In the genomic region with DNA sequence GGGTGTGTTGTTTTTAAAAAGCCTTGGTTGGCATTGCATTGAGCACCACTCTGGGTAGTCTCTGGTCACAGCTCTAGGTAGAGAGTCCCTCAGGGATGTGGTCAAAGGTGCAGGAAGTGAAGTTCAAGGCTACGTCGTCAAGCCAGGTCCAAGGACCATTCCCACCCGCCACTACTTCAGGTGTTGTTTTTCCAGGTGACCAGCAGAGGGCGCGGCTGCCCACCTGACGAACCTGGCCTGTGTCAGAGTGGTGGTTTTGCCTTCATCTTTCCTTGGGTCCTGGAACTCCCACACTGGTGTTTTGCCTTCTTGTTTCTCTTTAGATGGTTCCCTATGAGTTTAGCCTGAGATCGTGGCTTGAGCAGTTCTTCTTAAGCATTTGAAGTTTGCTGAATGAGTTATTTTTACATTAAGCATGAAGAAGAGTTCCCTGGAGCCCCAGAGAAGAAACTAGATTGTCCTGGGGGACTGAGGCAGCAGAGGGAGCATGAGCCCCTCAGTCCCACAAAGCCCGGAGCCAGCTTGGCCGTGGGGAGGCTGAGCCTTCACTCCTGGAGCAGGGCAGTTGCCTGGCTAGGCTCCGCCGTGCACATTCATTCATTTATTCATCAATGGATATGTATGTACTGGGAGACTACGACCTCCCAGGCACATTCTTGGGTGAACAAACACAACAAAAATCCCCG, we compare ENCODE assay signal across 1 cellular context.
TF ChIP-seq lines count a peak whose summit lies in the region.

No MANE protein-coding gene starts in this region.

TF ChIP-seq in HepG2, 621 proteins besides CTCF, POLR2A, EP300 and RAD21 (continued from another document and continues in another):
- TF ChIP-seq ZNF331 (CRISPR knock-in tag; IDR thresholded peaks at IDR 0.05): 0 out of 2 replicates have a peak, but pooled peaks have one; percentile 46
- TF ChIP-seq TEAD3 (CRISPR knock-in tag; optimal IDR thresholded peaks at IDR 0.05; ENCODE audit: borderline replicate concordance): no peak
- TF ChIP-seq ZNF569 (CRISPR knock-in tag; IDR thresholded peaks at IDR 0.05; ENCODE audit: borderline replicate concordance): no peak
- TF ChIP-seq ZNF430 (CRISPR knock-in tag; IDR thresholded peaks at IDR 0.05): 0 out of 2 replicates have a peak, but pooled peaks have one; percentile 27
- peak; percentile 54; the same call in 1 of the 2 replicates for TF ChIP-seq TARDBP (CRISPR knock-in tag; IDR thresholded peaks at IDR 0.05)
- TF ChIP-seq ZNF816 (CRISPR knock-in tag; IDR thresholded peaks at IDR 0.05; ENCODE audit: borderline replicate concordance): no peak
- TF ChIP-seq RELA (CRISPR knock-in tag; IDR thresholded peaks at IDR 0.05): no peak
- TF ChIP-seq MTA1 (CRISPR knock-in tag; IDR thresholded peaks at IDR 0.05; ENCODE audit: borderline replicate concordance): no peak
- TF ChIP-seq, protein P1, sequence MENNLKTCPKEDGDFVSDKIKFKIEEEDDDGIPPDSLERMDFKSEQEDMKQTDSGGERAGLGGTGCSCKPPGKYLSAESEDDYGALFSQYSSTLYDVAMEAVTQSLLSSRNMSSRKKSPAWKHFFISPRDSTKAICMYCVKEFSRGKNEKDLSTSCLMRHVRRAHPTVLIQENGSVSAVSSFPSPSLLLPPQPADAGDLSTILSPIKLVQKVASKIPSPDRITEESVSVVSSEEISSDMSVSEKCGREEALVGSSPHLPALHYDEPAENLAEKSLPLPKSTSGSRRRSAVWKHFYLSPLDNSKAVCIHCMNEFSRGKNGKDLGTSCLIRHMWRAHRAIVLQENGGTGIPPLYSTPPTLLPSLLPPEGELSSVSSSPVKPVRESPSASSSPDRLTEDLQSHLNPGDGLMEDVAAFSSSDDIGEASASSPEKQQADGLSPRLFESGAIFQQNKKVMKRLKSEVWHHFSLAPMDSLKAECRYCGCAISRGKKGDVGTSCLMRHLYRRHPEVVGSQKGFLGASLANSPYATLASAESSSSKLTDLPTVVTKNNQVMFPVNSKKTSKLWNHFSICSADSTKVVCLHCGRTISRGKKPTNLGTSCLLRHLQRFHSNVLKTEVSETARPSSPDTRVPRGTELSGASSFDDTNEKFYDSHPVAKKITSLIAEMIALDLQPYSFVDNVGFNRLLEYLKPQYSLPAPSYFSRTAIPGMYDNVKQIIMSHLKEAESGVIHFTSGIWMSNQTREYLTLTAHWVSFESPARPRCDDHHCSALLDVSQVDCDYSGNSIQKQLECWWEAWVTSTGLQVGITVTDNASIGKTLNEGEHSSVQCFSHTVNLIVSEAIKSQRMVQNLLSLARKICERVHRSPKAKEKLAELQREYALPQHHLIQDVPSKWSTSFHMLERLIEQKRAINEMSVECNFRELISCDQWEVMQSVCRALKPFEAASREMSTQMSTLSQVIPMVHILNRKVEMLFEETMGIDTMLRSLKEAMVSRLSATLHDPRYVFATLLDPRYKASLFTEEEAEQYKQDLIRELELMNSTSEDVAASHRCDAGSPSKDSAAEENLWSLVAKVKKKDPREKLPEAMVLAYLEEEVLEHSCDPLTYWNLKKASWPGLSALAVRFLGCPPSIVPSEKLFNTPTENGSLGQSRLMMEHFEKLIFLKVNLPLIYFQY (CRISPR knock-in tag; IDR thresholded peaks at IDR 0.05; ENCODE audit: borderline replicate concordance): peak; percentile 49; the same call in 1 of the 2 replicates
- no peak for TF ChIP-seq FOXO1 (CRISPR knock-in tag; IDR thresholded peaks at IDR 0.05)
- 0 out of 2 replicates have a peak, but pooled peaks have one; percentile 22 for TF ChIP-seq ZNF232 (CRISPR knock-in tag; IDR thresholded peaks at IDR 0.05; ENCODE audit: borderline replicate concordance)
- no peak for TF ChIP-seq ZNF781 (CRISPR knock-in tag; IDR thresholded peaks at IDR 0.05; ENCODE audit: borderline replicate concordance, not compliant biosample characterization)
- TF ChIP-seq LCORL (IDR thresholded peaks at IDR 0.05): no peak
- no peak for TF ChIP-seq LCORL (CRISPR knock-in tag; IDR thresholded peaks at IDR 0.05)
- no peak; the same call in 1 of the 2 replicates for TF ChIP-seq RFXAP (CRISPR knock-in tag; IDR thresholded peaks at IDR 0.05; ENCODE audit: borderline replicate concordance)
- TF ChIP-seq FOXK1 (CRISPR knock-in tag; IDR thresholded peaks at IDR 0.05; ENCODE audit: borderline replicate concordance, low read depth): peak; percentile 40; the same call in 1 of the 2 replicates
- no peak for TF ChIP-seq BHLHE40 (IDR thresholded peaks at IDR 0.05; ENCODE audit: low read length)
- TF ChIP-seq, protein P2, sequence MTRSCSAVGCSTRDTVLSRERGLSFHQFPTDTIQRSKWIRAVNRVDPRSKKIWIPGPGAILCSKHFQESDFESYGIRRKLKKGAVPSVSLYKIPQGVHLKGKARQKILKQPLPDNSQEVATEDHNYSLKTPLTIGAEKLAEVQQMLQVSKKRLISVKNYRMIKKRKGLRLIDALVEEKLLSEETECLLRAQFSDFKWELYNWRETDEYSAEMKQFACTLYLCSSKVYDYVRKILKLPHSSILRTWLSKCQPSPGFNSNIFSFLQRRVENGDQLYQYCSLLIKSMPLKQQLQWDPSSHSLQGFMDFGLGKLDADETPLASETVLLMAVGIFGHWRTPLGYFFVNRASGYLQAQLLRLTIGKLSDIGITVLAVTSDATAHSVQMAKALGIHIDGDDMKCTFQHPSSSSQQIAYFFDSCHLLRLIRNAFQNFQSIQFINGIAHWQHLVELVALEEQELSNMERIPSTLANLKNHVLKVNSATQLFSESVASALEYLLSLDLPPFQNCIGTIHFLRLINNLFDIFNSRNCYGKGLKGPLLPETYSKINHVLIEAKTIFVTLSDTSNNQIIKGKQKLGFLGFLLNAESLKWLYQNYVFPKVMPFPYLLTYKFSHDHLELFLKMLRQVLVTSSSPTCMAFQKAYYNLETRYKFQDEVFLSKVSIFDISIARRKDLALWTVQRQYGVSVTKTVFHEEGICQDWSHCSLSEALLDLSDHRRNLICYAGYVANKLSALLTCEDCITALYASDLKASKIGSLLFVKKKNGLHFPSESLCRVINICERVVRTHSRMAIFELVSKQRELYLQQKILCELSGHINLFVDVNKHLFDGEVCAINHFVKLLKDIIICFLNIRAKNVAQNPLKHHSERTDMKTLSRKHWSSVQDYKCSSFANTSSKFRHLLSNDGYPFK (CRISPR knock-in tag; IDR thresholded peaks at IDR 0.05; ENCODE audit: borderline replicate concordance): no peak
- TF ChIP-seq, protein P3, sequence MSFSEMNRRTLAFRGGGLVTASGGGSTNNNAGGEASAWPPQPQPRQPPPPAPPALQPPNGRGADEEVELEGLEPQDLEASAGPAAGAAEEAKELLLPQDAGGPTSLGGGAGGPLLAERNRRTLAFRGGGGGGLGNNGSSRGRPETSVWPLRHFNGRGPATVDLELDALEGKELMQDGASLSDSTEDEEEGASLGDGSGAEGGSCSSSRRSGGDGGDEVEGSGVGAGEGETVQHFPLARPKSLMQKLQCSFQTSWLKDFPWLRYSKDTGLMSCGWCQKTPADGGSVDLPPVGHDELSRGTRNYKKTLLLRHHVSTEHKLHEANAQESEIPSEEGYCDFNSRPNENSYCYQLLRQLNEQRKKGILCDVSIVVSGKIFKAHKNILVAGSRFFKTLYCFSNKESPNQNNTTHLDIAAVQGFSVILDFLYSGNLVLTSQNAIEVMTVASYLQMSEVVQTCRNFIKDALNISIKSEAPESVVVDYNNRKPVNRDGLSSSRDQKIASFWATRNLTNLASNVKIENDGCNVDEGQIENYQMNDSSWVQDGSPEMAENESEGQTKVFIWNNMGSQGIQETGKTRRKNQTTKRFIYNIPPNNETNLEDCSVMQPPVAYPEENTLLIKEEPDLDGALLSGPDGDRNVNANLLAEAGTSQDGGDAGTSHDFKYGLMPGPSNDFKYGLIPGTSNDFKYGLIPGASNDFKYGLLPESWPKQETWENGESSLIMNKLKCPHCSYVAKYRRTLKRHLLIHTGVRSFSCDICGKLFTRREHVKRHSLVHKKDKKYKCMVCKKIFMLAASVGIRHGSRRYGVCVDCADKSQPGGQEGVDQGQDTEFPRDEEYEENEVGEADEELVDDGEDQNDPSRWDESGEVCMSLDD (CRISPR knock-in tag; IDR thresholded peaks at IDR 0.05; ENCODE audit: borderline replicate concordance): no peak
- no peak for TF ChIP-seq YY1 (IDR thresholded peaks at IDR 0.05; ENCODE audit: insufficient read depth, insufficient replicate concordance, low read depth, low read length)
- TF ChIP-seq NRL (CRISPR knock-in tag; IDR thresholded peaks at IDR 0.05; ENCODE audit: borderline replicate concordance): no peak
- no peak for TF ChIP-seq MAFF (IDR thresholded peaks at IDR 0.05; ENCODE audit: low read depth, low read length)
- TF ChIP-seq, protein P4, sequence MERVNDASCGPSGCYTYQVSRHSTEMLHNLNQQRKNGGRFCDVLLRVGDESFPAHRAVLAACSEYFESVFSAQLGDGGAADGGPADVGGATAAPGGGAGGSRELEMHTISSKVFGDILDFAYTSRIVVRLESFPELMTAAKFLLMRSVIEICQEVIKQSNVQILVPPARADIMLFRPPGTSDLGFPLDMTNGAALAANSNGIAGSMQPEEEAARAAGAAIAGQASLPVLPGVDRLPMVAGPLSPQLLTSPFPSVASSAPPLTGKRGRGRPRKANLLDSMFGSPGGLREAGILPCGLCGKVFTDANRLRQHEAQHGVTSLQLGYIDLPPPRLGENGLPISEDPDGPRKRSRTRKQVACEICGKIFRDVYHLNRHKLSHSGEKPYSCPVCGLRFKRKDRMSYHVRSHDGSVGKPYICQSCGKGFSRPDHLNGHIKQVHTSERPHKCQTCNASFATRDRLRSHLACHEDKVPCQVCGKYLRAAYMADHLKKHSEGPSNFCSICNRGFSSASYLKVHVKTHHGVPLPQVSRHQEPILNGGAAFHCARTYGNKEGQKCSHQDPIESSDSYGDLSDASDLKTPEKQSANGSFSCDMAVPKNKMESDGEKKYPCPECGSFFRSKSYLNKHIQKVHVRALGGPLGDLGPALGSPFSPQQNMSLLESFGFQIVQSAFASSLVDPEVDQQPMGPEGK (CRISPR knock-in tag; IDR thresholded peaks at IDR 0.05): 0 out of 2 replicates have a peak, but pooled peaks have one; percentile 21
- no peak for TF ChIP-seq DMTF1 (CRISPR knock-in tag; IDR thresholded peaks at IDR 0.05)
- TF ChIP-seq MXI1 (IDR thresholded peaks at IDR 0.05; ENCODE audit: borderline replicate concordance, low read depth, low read length): 0 out of 3 replicates have a peak, but pooled peaks have one; percentile 24
- TF ChIP-seq, protein P5, sequence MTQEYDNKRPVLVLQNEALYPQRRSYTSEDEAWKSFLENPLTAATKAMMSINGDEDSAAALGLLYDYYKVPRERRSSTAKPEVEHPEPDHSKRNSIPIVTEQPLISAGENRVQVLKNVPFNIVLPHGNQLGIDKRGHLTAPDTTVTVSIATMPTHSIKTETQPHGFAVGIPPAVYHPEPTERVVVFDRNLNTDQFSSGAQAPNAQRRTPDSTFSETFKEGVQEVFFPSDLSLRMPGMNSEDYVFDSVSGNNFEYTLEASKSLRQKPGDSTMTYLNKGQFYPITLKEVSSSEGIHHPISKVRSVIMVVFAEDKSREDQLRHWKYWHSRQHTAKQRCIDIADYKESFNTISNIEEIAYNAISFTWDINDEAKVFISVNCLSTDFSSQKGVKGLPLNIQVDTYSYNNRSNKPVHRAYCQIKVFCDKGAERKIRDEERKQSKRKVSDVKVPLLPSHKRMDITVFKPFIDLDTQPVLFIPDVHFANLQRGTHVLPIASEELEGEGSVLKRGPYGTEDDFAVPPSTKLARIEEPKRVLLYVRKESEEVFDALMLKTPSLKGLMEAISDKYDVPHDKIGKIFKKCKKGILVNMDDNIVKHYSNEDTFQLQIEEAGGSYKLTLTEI (CRISPR knock-in tag; conservative IDR thresholded peaks at IDR 0.05): no peak
- TF ChIP-seq ZNF530 (CRISPR knock-in tag; IDR thresholded peaks at IDR 0.05; ENCODE audit: low read depth): no peak
- TF ChIP-seq NCOR1 (IDR thresholded peaks at IDR 0.05; ENCODE audit: borderline replicate concordance, low read length): peak; percentile 62; the same call in 1 of the 2 replicates
- TF ChIP-seq, protein P6, sequence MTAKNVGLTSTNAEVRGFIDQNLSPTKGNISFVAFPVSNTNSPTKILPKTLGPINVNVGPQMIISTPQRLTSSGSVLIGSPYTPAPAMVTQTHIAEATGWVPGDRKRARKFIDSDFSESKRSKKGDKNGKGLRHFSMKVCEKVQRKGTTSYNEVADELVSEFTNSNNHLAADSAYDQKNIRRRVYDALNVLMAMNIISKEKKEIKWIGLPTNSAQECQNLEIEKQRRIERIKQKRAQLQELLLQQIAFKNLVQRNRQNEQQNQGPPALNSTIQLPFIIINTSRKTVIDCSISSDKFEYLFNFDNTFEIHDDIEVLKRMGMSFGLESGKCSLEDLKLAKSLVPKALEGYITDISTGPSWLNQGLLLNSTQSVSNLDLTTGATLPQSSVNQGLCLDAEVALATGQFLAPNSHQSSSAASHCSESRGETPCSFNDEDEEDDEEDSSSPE (CRISPR knock-in tag; IDR thresholded peaks at IDR 0.05): peak; percentile 36; the same call in 1 of the 2 replicates
- TF ChIP-seq SKI (IDR thresholded peaks at IDR 0.05; ENCODE audit: partially characterized antibody): peak; percentile 79
- no peak for TF ChIP-seq MEIS1 (CRISPR knock-in tag; IDR thresholded peaks at IDR 0.05; ENCODE audit: borderline replicate concordance)
- TF ChIP-seq, protein P7, sequence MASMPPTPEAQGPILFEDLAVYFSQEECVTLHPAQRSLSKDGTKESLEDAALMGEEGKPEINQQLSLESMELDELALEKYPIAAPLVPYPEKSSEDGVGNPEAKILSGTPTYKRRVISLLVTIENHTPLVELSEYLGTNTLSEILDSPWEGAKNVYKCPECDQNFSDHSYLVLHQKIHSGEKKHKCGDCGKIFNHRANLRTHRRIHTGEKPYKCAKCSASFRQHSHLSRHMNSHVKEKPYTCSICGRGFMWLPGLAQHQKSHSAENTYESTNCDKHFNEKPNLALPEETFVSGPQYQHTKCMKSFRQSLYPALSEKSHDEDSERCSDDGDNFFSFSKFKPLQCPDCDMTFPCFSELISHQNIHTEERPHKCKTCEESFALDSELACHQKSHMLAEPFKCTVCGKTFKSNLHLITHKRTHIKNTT (CRISPR knock-in tag; IDR thresholded peaks at IDR 0.05): no peak
- TF ChIP-seq E2F5 (CRISPR knock-in tag; conservative IDR thresholded peaks at IDR 0.05): no peak
- no peak for TF ChIP-seq RFX5 (IDR thresholded peaks at IDR 0.05; ENCODE audit: low read depth, low read length)
- TF ChIP-seq MIER3 (CRISPR knock-in tag; IDR thresholded peaks at IDR 0.05; ENCODE audit: borderline replicate concordance): peak; percentile 40; the same call in 1 of the 2 replicates
